In the genomic region with DNA sequence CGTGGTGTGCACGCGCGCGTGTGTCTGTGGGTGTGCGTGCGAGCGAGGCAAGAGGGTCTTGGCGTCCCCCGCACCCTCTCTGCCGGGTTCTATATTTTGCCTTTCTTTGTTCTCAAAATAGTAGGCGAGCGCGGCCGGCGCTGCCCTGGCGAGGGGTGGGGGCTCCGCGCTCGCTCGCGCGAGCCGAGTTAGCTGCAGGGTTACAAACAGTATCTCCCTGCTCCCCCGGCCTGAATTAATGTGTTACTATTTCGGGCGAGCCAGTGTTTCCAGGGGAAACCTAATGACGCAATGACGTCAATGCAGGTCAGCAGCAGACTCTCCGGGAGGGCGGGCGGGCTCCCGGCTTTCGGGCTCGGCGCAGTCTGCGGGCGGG, we compare ENCODE assay signal across 8 cellular contexts.
A peak's percentile ranks its signal among the peaks of the same experiment; 100 is the strongest.
DNase-seq lines count a peak whose midpoint lies in the region; ATAC-seq and TF ChIP-seq lines count a peak whose summit lies in the region.

No MANE protein-coding gene starts in this region.

- peaks cover 21 to 23% of the 10 kb centered on the region in 2 donors for H3K4me1 ChIP-seq in adrenal gland (replicated peaks in 1 of 2)

- TF ChIP-seq CTCF in adrenal gland (IDR thresholded peaks at IDR 0.05): no peak

- TF ChIP-seq POLR2A in adrenal gland (IDR thresholded peaks at IDR 0.05): no peak

- H3K36me3 ChIP-seq in adrenal gland (replicated peaks in 1 of 2): no peaks in the 10 kb centered on the region

- H3K9me3 ChIP-seq in adrenal gland (replicated peaks in 1 of 3): no peaks in the 10 kb centered on the region

- intact Hi-C loops in adrenal gland (cut with DNase I): no loop called here

- DNase-seq in activated effector memory CD4-positive, alpha-beta T cell treated with anti-CD3 and anti-CD28 coated beads, Interleukin-2, amount 50 U/mL, for 16 hours: peak; percentile 60
- DNase-seq in activated effector memory CD4-positive, alpha-beta T cell treated with Interleukin-2 at 50 U/mL for 16 hours: no peak
- DNase-seq in NCI-H2171 treated with DMSO at 0.1 percent for 48 hours (lab: John Stamatoyannopoulos, UW): peak; percentile 81
- DNase-seq in adrenal gland: peak; percentile 38 to 86 (median 59)
- peak in 29 of 51 donors; percentile 12 to 63 (median 40) for DNase-seq in hypothalamus (lab: John Stamatoyannopoulos, UW)
- DNase-seq in renal cortical epithelial cell (ENCODE audit: low read depth): peak; percentile 80

- H3K27me3 ChIP-seq in adrenal gland: peaks cover 43% of the 10 kb centered on the region

- ATAC-seq in GM21367 (IDR thresholded peaks at IDR 0.05; ENCODE audit: unreplicated experiment) (no peak), HG03571 (IDR thresholded peaks at IDR 0.05; ENCODE audit: unreplicated experiment) (no peak)

- 0 to 1% (median 1%) methylated on average over 1 to 38 of the region's 38 CpGs for WGBS in adrenal gland, 4 donors

- H3K4me3 ChIP-seq in adrenal gland: peak overlapping the region in 2 of 4 donors; percentile 21 to 41

- H3K27ac ChIP-seq in adrenal gland: no peak overlapping the region
